Comparison of ENCODE assay signal across 8 cellular contexts in genomic region chr2:143730155-143730949, GRCh38.
DNase-seq lines count a peak whose midpoint lies in the region; ATAC-seq, FAIRE-seq and TF ChIP-seq lines count a peak whose summit lies in the region.

No MANE protein-coding gene starts in this region.

- intact Hi-C loops in esophagus squamous epithelium (cut with DNase I): no loop called here

- no peak overlapping the region for H3K4me2 ChIP-seq in H9 (ENCODE audit: insufficient read depth, insufficient read length, low read length)

- H3K27me3 ChIP-seq in H9 (ENCODE audit: insufficient read depth, low read length) (no peaks in the 10 kb centered on the region), esophagus squamous epithelium (no peaks in the 10 kb centered on the region)

- WGBS in H9 (ENCODE audit: extremely low coverage, insufficient read length, low lambda C conversion rate): no CpG with 5 or more reads among the region's 6 CpGs
- 43 to 53% methylated on average over 6 of the region's 6 CpGs for WGBS in esophagus squamous epithelium, 2 donors

- H3K4me1 Mint-ChIP-seq in activated CD4-positive, alpha-beta memory T cell treated with anti-CD3 and anti-CD28 coated beads, Interleukin-2, amount 10 ng/mL, durations not matched to agents 7 days and 5 days: peaks cover 42% of the 10 kb centered on the region
- H3K4me1 Mint-ChIP-seq in H9: peaks cover 6 to 17% of the 10 kb centered on the region in 2 experiments

- no peak overlapping the region for H2BK20ac ChIP-seq in H9 (ENCODE audit: low read depth, low read length, poor library complexity, severe bottlenecking)

- no peak for TF ChIP-seq POLR2A in esophagus squamous epithelium (IDR thresholded peaks at IDR 0.05)

- no peak overlapping the region for H4K91ac ChIP-seq in H9 (ENCODE audit: insufficient read length, low read depth, low read length)

- H3K4ac ChIP-seq in H9 (ENCODE audit: low read depth, low read length): no peak overlapping the region

- H3K4me1 ChIP-seq in H9 (ENCODE audit: insufficient read depth, low read length) (no peaks in the 10 kb centered on the region), esophagus squamous epithelium (peaks cover 0 to 3% (median 3%) of the 10 kb centered on the region in 3 donors)

- H3K9me3 ChIP-seq in H9 (ENCODE audit: control insufficient read depth, low read depth, low read length) (no peaks in the 10 kb centered on the region), esophagus squamous epithelium (no peaks in the 10 kb centered on the region)

- H2AFZ ChIP-seq in H9 (ENCODE audit: low read length): no peak overlapping the region

- CTCF ChIA-PET in activated CD4-positive, alpha-beta memory T cell treated with anti-CD3 and anti-CD28 coated beads, Interleukin-2, amount 10 ng/mL, durations not matched to agents 7 days and 5 days (lab: Charles Lee): no interaction called here

- H3K9ac ChIP-seq in H9 (ENCODE audit: extremely low read depth, insufficient read length, low read length): no peak overlapping the region

- H3K14ac ChIP-seq in H9 (ENCODE audit: insufficient read depth, low read length): no peak overlapping the region

- POLR2A ChIA-PET in activated CD4-positive, alpha-beta memory T cell treated with anti-CD3 and anti-CD28 coated beads, Interleukin-2, amount 10 ng/mL, durations not matched to agents 7 days and 5 days (lab: Charles Lee): interaction anchor here (1.8 kb wide), 1 partner anchor 26 kb away, joined by 4 read pairs; no protein-coding TSS in a partner anchor

- no peaks in the 10 kb centered on the region for H3K27me3 Mint-ChIP-seq in activated CD4-positive, alpha-beta memory T cell treated with anti-CD3 and anti-CD28 coated beads, Interleukin-2, amount 10 ng/mL, durations not matched to agents 7 days and 5 days
- no peaks in the 10 kb centered on the region for H3K27me3 Mint-ChIP-seq in H9 (ENCODE audit: low read depth)

- no peak overlapping the region for H2BK120ac ChIP-seq in H9 (ENCODE audit: low read depth, low read length, poor library complexity, severe bottlenecking)

- H4K20me1 ChIP-seq in H9 (ENCODE audit: control insufficient read depth, insufficient read depth, insufficient read length): no peaks in the 10 kb centered on the region

- no peak overlapping the region for H3K18ac ChIP-seq in H9 (ENCODE audit: insufficient read length, low read depth, low read length)

- H3K23ac ChIP-seq in H9 (ENCODE audit: insufficient read length, low read depth, low read length): no peak overlapping the region

- no peak for TF ChIP-seq CTCF in H9 (conservative IDR thresholded peaks at IDR 0.05)
- no peak for TF ChIP-seq CTCF in esophagus squamous epithelium (IDR thresholded peaks at IDR 0.05)
- TF ChIP-seq CTCF in D721Med (IDR thresholded peaks at IDR 0.05; ENCODE audit: insufficient read depth, missing control alignments): no peak

- H2BK12ac ChIP-seq in H9 (ENCODE audit: insufficient read length, low read depth, low read length): no peak overlapping the region

- H3K23me2 ChIP-seq in H9 (ENCODE audit: insufficient read length, low read depth, low read length, poor library complexity, severe bottlenecking): no peaks in the 10 kb centered on the region

- H3K27ac Mint-ChIP-seq in activated CD4-positive, alpha-beta memory T cell treated with anti-CD3 and anti-CD28 coated beads, Interleukin-2, amount 10 ng/mL, durations not matched to agents 7 days and 5 days: peak overlapping the region; percentile 79
- H3K27ac Mint-ChIP-seq in H9: no peak overlapping the region

- ATAC-seq in GM19328 (IDR thresholded peaks at IDR 0.05; ENCODE audit: unreplicated experiment) (peak; percentile 66), HG03159 (IDR thresholded peaks at IDR 0.05; ENCODE audit: unreplicated experiment) (peak; percentile 78)

- no peak for FAIRE-seq in D721Med (lab: Jason Lieb, UNC)

- H3K36me3 Mint-ChIP-seq in activated CD4-positive, alpha-beta memory T cell treated with anti-CD3 and anti-CD28 coated beads, Interleukin-2, amount 10 ng/mL, durations not matched to agents 7 days and 5 days (ENCODE audit: low read depth): peaks cover 26% of the 10 kb centered on the region
- no peaks in the 10 kb centered on the region for H3K36me3 Mint-ChIP-seq in H9 (ENCODE audit: insufficient read depth in 1 of 3, low read depth in 3 of 3)

- peak overlapping the region; percentile 31 for H3K4me3 Mint-ChIP-seq in activated CD4-positive, alpha-beta memory T cell treated with anti-CD3 and anti-CD28 coated beads, Interleukin-2, amount 10 ng/mL, durations not matched to agents 7 days and 5 days
- H3K4me3 Mint-ChIP-seq in H9: no peak overlapping the region

- peak; percentile 67 for DNase-seq in CD1c-positive myeloid dendritic cell (ENCODE audit: extremely low spot score)
- DNase-seq in activated CD4-positive, alpha-beta memory T cell treated with anti-CD3 and anti-CD28 coated beads, Interleukin-2, amount 10 ng/mL, durations not matched to agents 7 days and 5 days: peak; percentile 35
- no peak for DNase-seq in H9
- no peak for DNase-seq in esophagus squamous epithelium (lab: John Stamatoyannopoulos, UW)
- no peak for DNase-seq in D721Med (ENCODE audit: insufficient read length, low spot score)
- no peak for DNase-seq in activated effector memory CD4-positive, alpha-beta T cell treated with Interleukin-2 at 50 U/mL for 16 hours

- H2BK5ac ChIP-seq in H9 (ENCODE audit: insufficient read length, low read length): no peak overlapping the region

- no peaks in the 10 kb centered on the region for H3K9me3 Mint-ChIP-seq in activated CD4-positive, alpha-beta memory T cell treated with anti-CD3 and anti-CD28 coated beads, Interleukin-2, amount 10 ng/mL, durations not matched to agents 7 days and 5 days
- H3K9me3 Mint-ChIP-seq in H9: no peaks in the 10 kb centered on the region

- no peak overlapping the region for H4K5ac ChIP-seq in H9 (ENCODE audit: insufficient read length, low read depth, low read length)

- H2BK15ac ChIP-seq in H9 (ENCODE audit: low read depth, low read length): no peak overlapping the region

- H3K79me2 ChIP-seq in H9 (ENCODE audit: insufficient read depth, low read length): no peaks in the 10 kb centered on the region

- no peaks in the 10 kb centered on the region for H3K36me3 ChIP-seq in esophagus squamous epithelium

- no peaks in the 10 kb centered on the region for H3K79me1 ChIP-seq in H9 (ENCODE audit: insufficient read depth, low read depth, low read length, poor library complexity, severe bottlenecking)

- H2AK5ac ChIP-seq in H9 (ENCODE audit: insufficient read length, low read length): no peak overlapping the region

- no peak overlapping the region for H3T11ph ChIP-seq in H9 (ENCODE audit: low read length)

- H3K27ac ChIP-seq in H9 (ENCODE audit: insufficient read length, low read depth, low read length) (no peak overlapping the region), esophagus squamous epithelium (no peak overlapping the region)

- H3K4me3 ChIP-seq in esophagus squamous epithelium: no peak overlapping the region

- no peak overlapping the region for H3K56ac ChIP-seq in H9 (ENCODE audit: insufficient read length, low read depth, low read length)

- no peak overlapping the region for H4K8ac ChIP-seq in H9 (replicated peaks; ENCODE audit: insufficient read length, low read depth, low read length)

Comparison
In these comparisons a context has a peak if more than half of its experiments do, and no peak if none do; other contexts are left out.
1. DNase-seq: peak in CD1c-positive myeloid dendritic cell (single experiment) and activated CD4-positive, alpha-beta memory T cell treated with anti-CD3 and anti-CD28 coated beads, Interleukin-2, amount 10 ng/mL, durations not matched to agents 7 days and 5 days (single experiment); none in H9 (single experiment), esophagus squamous epithelium (single experiment), D721Med (single experiment) and activated effector memory CD4-positive, alpha-beta T cell treated with Interleukin-2 at 50 U/mL for 16 hours (single experiment).